Comparison of ENCODE assay signal across 1 cellular context in genomic region chr2:10424051-10424450, GRCh38.
TF ChIP-seq lines count a peak whose summit lies in the region.

No MANE protein-coding gene starts in this region.

TF ChIP-seq in IMR-90, 13 proteins besides CTCF, POLR2A, EP300 and RAD21 (continued from another document):
- no peak for TF ChIP-seq FOS (IDR thresholded peaks at IDR 0.05; ENCODE audit: low read depth, low read length)
- no peak for TF ChIP-seq MXI1 (IDR thresholded peaks at IDR 0.05; ENCODE audit: borderline replicate concordance, low read depth, low read length)
- TF ChIP-seq RCOR1 (IDR thresholded peaks at IDR 0.05; ENCODE audit: insufficient replicate concordance, low read length) = no peak
- TF ChIP-seq BHLHE40 (IDR thresholded peaks at IDR 0.05; ENCODE audit: low read depth, low read length) = no peak
- no peak for TF ChIP-seq ELK1 (IDR thresholded peaks at IDR 0.05; ENCODE audit: borderline replicate concordance, low read depth, low read length)
- no peak for TF ChIP-seq SMC3 (IDR thresholded peaks at IDR 0.05; ENCODE audit: low read depth, low read length)
- no peak for TF ChIP-seq MAFK (IDR thresholded peaks at IDR 0.05; ENCODE audit: low read depth, low read length)
